Comparison of ENCODE assay signal across 22 cellular contexts in genomic region chr10:126872768-126873167, GRCh38. TPM values are rescaled to one million over a fixed set of nuclear protein-coding genes. Genes with fewer than 3 reads are reported as not detected.
DNase-seq lines count a peak whose midpoint lies in the region; ATAC-seq and TF ChIP-seq lines count a peak whose summit lies in the region.
"Had no signal": no experiment of that assay in that cellular context is flagged by ENCODE, and none has a peak within 500 bp of the region (broad histone marks: within the 10 kb centered on the region; RNA-seq: fewer than 3 reads in every experiment).

No MANE protein-coding gene starts in this region.

- in situ Hi-C loops in ACHN (cut with HindIII; ENCODE audit: low pct_ligation_motif_present, low pct_unique_long_range_greater_than_20kb, low sequenced_read_pairs) = no loop called here

- no peak for TF ChIP-seq CTCF in tibial artery (IDR thresholded peaks at IDR 0.05)
- no peak for TF ChIP-seq CTCF in suprapubic skin (IDR thresholded peaks at IDR 0.05)

- H3K4me1 ChIP-seq in tibial artery (peaks cover 0 to 4% (median 2%) of the 10 kb centered on the region in 4 donors), suprapubic skin (no peaks in the 10 kb centered on the region)

- WGBS in suprapubic skin = 70% methylated on average over 3 of the region's 3 CpGs

- H3K27me3 ChIP-seq in tibial artery = peaks cover 0 to 5% of the 10 kb centered on the region in 2 donors
- no peaks in the 10 kb centered on the region for H3K27me3 ChIP-seq in suprapubic skin

- DNase-seq in ACHN (peak; percentile 12), HT1080 (ENCODE audit: low read depth) (peak; percentile 46), astrocyte of the hippocampus (ENCODE audit: low read depth, low spot score) (peak; percentile 84), iris pigment epithelial cell (ENCODE audit: low read depth) (peak; percentile 13), tibial artery (no peak), suprapubic skin (ENCODE audit: low spot score in 2 of 2) (no peak), NCI-H526 treated with DMSO at 0.1 percent for 48 hours (lab: John Stamatoyannopoulos, UW) (no peak)
- DNase-seq: activated CD4-positive, alpha-beta memory T cell treated with anti-CD3 and anti-CD28 coated beads for 36 hours; activated naive CD4-positive, alpha-beta T cell treated with Interleukin-2 at 50 U/mL for 16 hours; activated T-cell treated with anti-CD3 and anti-CD28 coated beads, Interleukin-2, amount 50 U/mL, for 1 hour; anterior cingulate cortex; DMS 273 treated with DMSO at 0.1 percent for 48 hours; mesenchymal stem cell; NCI-H1105; NCI-H2107; NCI-H510A; Right ventricle myocardium superior; stimulated activated CD4-positive, alpha-beta T cell treated with anti-CD3 and anti-CD28 coated beads, Interleukin-4, amount 100 ng/mL, for 4 hours; WERI-Rb-1 had no signal

- H3K4me3 ChIP-seq in tibial artery (no peak overlapping the region), suprapubic skin (no peak overlapping the region)

- no peak for ATAC-seq in HG03565 (IDR thresholded peaks at IDR 0.05; ENCODE audit: unreplicated experiment)

- no peak overlapping the region for H3K27ac ChIP-seq in tibial artery
- H3K27ac ChIP-seq in suprapubic skin = no peak overlapping the region
- H3K27ac ChIP-seq: C4-2B, WERI-Rb-1 had no signal

- intact Hi-C loops in tibial artery (cut with DNase I; ENCODE audit: low total_unique reads) = no loop called here

- TF ChIP-seq POLR2A in suprapubic skin (IDR thresholded peaks at IDR 0.05) = no peak

- no peak for TF ChIP-seq EP300 in suprapubic skin (IDR thresholded peaks at IDR 0.05)

- H3K36me3 ChIP-seq in tibial artery = no peaks in the 10 kb centered on the region
- H3K36me3 ChIP-seq in suprapubic skin = no peaks in the 10 kb centered on the region
- H3K36me3 ChIP-seq: WERI-Rb-1 had no signal

- H3K9me3 ChIP-seq in tibial artery (no peaks in the 10 kb centered on the region), suprapubic skin (no peaks in the 10 kb centered on the region)

RNA-seq across cellular contexts. Expression of gene DOCK1, which starts 32.5 kb away (rescaled TPM):
- 26.4 and 28.6 TPM in 2 replicates for total RNA-seq in HT1080 (2014; rRNA removed; shearing (Covaris generic))
- 26.5 and 33.1 TPM in 2 replicates for polyA plus RNA-seq in HT1080 (2015; cell fraction: cytosol; rRNA removed)
- polyA plus RNA-seq in HT1080 (2015; cell fraction: nucleus; rRNA removed) = 43.0 and 45.3 TPM in 2 replicates
- 100 to 1,000 TPM in 1 of 4 donors, 10 to 100 TPM in 3; 60.6 to 136 (median 92.7) TPM for total RNA-seq in suprapubic skin
- total RNA-seq: OCI-LY7 had no signal

Comparison
In these comparisons a context has a peak if more than half of its experiments do, and no peak if none do; other contexts are left out.
1. DNase-seq: peak in ACHN (single experiment), HT1080 (single experiment), astrocyte of the hippocampus (single experiment) and iris pigment epithelial cell (single experiment); none in tibial artery (0 of 2), suprapubic skin (0 of 2) and NCI-H526 treated with DMSO at 0.1 percent for 48 hours (single experiment).